Comparison of ENCODE assay signal across 1 cellular context in genomic region chr12:6534914-6535696, GRCh38.
TF ChIP-seq lines count a peak whose summit lies in the region.

No MANE protein-coding gene starts in this region.

TF ChIP-seq in H1, 55 proteins besides CTCF, POLR2A, EP300 and RAD21:
- TF ChIP-seq ZNF274 (IDR thresholded peaks at IDR 0.05; ENCODE audit: borderline replicate concordance, extremely low read depth, low read length) (no peak), TAF1 (IDR thresholded peaks at IDR 0.05; ENCODE audit: low read depth, low read length) (peak; percentile 72), SAP30 (IDR thresholded peaks at IDR 0.05; ENCODE audit: insufficient read depth, insufficient replicate concordance, low read length) (peak; percentile 72), TBP (IDR thresholded peaks at IDR 0.05; ENCODE audit: low read depth, low read length) (peak; percentile 39; the same call in 1 of the 2 replicates), MAX (IDR thresholded peaks at IDR 0.05) (peak; percentile 87), MAFK (IDR thresholded peaks at IDR 0.05; ENCODE audit: low read depth, low read length) (no peak; the same call in 1 of the 2 replicates), PHF8 (conservative IDR thresholded peaks at IDR 0.05; ENCODE audit: low read depth, low read length) (peak; percentile 56), TEAD4 (IDR thresholded peaks at IDR 0.05; ENCODE audit: low read depth, low read length) (no peak), BCL11A (IDR thresholded peaks at IDR 0.05; ENCODE audit: low read depth in 2 of 2, low read length in 2 of 2) (no peak), ATF2 (IDR thresholded peaks at IDR 0.05; ENCODE audit: low read length) (no peak; the same call in 1 of the 2 replicates), SP1 (IDR thresholded peaks at IDR 0.05; ENCODE audit: low read depth, low read length) (peak; percentile 42; the same call in 1 of the 2 replicates), SP2 (IDR thresholded peaks at IDR 0.05; ENCODE audit: low read length) (no peak), TAF7 (optimal IDR thresholded peaks at IDR 0.05; ENCODE audit: borderline replicate concordance, low read depth, low read length) (no peak), SIN3A (conservative IDR thresholded peaks at IDR 0.05 in 1 of 2, IDR thresholded peaks at IDR 0.05 in 1 of 2; ENCODE audit: low read depth in 1 of 2, low read length in 2 of 2) (peak in 1 of 2 experiments; percentile 88; a peak in 2 of 4 replicates), USF2 (IDR thresholded peaks at IDR 0.05; ENCODE audit: low read length) (peak; percentile 90), SP4 (IDR thresholded peaks at IDR 0.05; ENCODE audit: low read length) (no peak; the same call in 1 of the 2 replicates), YY1 (IDR thresholded peaks at IDR 0.05; ENCODE audit: low read depth, low read length) (peak; percentile 90), KDM5A (IDR thresholded peaks at IDR 0.05; ENCODE audit: low read length) (no peak), SIRT6 (IDR thresholded peaks at IDR 0.05; ENCODE audit: low read length) (peak; percentile 21), TCF12 (IDR thresholded peaks at IDR 0.05; ENCODE audit: low read depth, low read length) (no peak), EZH2 (IDR thresholded peaks at IDR 0.05; ENCODE audit: low read depth, low read length, severe bottlenecking) (no peak), NANOG (IDR thresholded peaks at IDR 0.05; ENCODE audit: insufficient read depth, low read depth, low read length, poor library complexity, severe bottlenecking) (no peak), CBX5 (IDR thresholded peaks at IDR 0.05; ENCODE audit: low read depth, low read length) (no peak), CHD7 (IDR thresholded peaks at IDR 0.05; ENCODE audit: insufficient replicate concordance, low read length) (no peak), RFX5 (IDR thresholded peaks at IDR 0.05; ENCODE audit: borderline replicate concordance, low read depth, low read length) (no peak), BRCA1 (IDR thresholded peaks at IDR 0.05; ENCODE audit: low read depth, low read length) (no peak), SIX5 (IDR thresholded peaks at IDR 0.05; ENCODE audit: low read depth, low read length) (no peak), ATF3 (IDR thresholded peaks at IDR 0.05; ENCODE audit: insufficient read depth, low read depth, low read length) (peak; percentile 65), RXRA (IDR thresholded peaks at IDR 0.05; ENCODE audit: insufficient read depth, low read depth, low read length) (no peak), E2F6 (IDR thresholded peaks at IDR 0.05) (peak; percentile 34; the same call in 1 of the 2 replicates), GABPA (IDR thresholded peaks at IDR 0.05; ENCODE audit: borderline replicate concordance, insufficient read depth, low read length) (peak; percentile 27; the same call in 1 of the 2 replicates), BACH1 (IDR thresholded peaks at IDR 0.05; ENCODE audit: low read length) (no peak; the same call in 1 of the 2 replicates), GTF2F1 (IDR thresholded peaks at IDR 0.05; ENCODE audit: borderline replicate concordance, low read depth, low read length) (0 out of 2 replicates have a peak, but pooled peaks have one; percentile 83), CHD2 (IDR thresholded peaks at IDR 0.05; ENCODE audit: low read length) (0 out of 2 replicates have a peak, but pooled peaks have one; percentile 18), POLR2AphosphoS5 (IDR thresholded peaks at IDR 0.05; ENCODE audit: low read depth, low read length) (peak; percentile 91), RBBP5 (IDR thresholded peaks at IDR 0.05; ENCODE audit: borderline replicate concordance, low read depth, low read length) (no peak), CTBP2 (IDR thresholded peaks at IDR 0.05; ENCODE audit: borderline replicate concordance, insufficient read depth, insufficient read length, low read length) (no peak)
